ENCODE assay signal across 8 cellular contexts in the genomic region with DNA sequence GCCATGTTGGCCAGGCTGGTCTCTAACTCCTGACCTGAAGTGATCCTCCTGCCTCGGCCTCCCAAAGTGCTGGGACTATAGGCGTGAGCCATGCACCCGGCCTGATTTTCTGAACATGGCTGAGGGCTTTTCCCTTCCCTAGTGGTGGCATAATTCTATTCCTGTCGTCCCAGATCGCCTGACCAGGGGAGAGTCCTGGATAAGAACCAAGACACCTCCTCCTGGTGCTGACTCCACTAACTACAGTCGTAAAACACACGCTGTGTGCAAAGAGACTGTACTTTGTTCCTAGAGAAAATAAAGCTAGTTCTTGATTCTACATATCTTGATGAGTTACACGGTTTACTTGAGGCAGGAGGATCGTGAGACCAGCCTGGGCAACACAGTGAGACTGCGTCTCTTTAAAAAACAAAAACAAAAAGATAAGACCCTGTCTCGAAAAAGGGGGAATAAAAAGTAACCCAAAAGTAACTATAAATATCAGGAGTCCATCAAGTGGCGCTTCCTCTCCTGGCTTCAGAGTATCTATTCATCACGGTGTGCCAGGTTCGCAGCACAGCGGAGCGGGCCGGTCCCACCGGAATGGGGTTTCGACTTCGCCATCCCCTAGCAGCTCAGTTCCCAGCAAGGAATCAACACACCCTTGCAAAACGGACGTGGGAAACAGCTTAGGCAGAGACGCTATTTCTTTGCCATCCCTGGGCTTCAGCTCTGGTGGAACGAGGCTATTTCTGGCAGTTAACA. TPM values are rescaled to one million over a fixed set of nuclear protein-coding genes. Genes with fewer than 3 reads are reported as not detected.
A peak's percentile ranks its signal among the peaks of the same experiment; 100 is the strongest.
DNase-seq lines count a peak whose midpoint lies in the region; ATAC-seq and TF ChIP-seq lines count a peak whose summit lies in the region.

No MANE protein-coding gene starts in this region.

- H3K4me1 ChIP-seq in neuronal stem cell (ENCODE audit: control insufficient read depth in 2 of 2, insufficient read depth in 1 of 2, low read depth in 1 of 2, low read length in 2 of 2) = peaks cover 10 to 15% of the 10 kb centered on the region in 2 donors

- peaks cover 26% of the 10 kb centered on the region for H3K79me1 ChIP-seq in neuronal stem cell (ENCODE audit: low read depth, low read length)

- H3K14ac ChIP-seq in neuronal stem cell (ENCODE audit: low read length) = no peak overlapping the region

- peak overlapping the region; percentile 95 for H2BK5ac ChIP-seq in neuronal stem cell (ENCODE audit: low read length)

- H2BK12ac ChIP-seq in neuronal stem cell (ENCODE audit: low read length) = no peak overlapping the region

- H4K91ac ChIP-seq in neuronal stem cell (ENCODE audit: low read depth, low read length, poor library complexity) = no peak overlapping the region

- peak overlapping the region; percentile 99 for H3K23ac ChIP-seq in neuronal stem cell (ENCODE audit: low read depth, low read length, poor library complexity)

- H3K27ac ChIP-seq in neuronal stem cell (replicated peaks; ENCODE audit: low read length) = no peak overlapping the region

- H3K4ac ChIP-seq in neuronal stem cell (ENCODE audit: low read length) = no peak overlapping the region

- H3K4me2 ChIP-seq in neuronal stem cell (ENCODE audit: insufficient read depth, low read length, poor library complexity, severe bottlenecking) = peak overlapping the region; percentile 80

- H4K8ac ChIP-seq in neuronal stem cell (ENCODE audit: low read depth, low read length) = no peak overlapping the region

- H2BK15ac ChIP-seq in neuronal stem cell (ENCODE audit: low read length) = no peak overlapping the region

- H3K27me3 ChIP-seq in neuronal stem cell (ENCODE audit: control insufficient read depth in 3 of 3, insufficient read depth in 3 of 3, low read depth in 1 of 3, low read length in 3 of 3) = no peaks in the 10 kb centered on the region

- H3K36me3 ChIP-seq in neuronal stem cell (replicated peaks in 1 of 2; ENCODE audit: control insufficient read depth in 2 of 2, insufficient read depth in 2 of 2, low read length in 2 of 2) = peaks cover 30 to 61% of the 10 kb centered on the region in 2 donors

- peaks cover 0 to 13% of the 10 kb centered on the region in 2 donors for H3K9me3 ChIP-seq in neuronal stem cell (replicated peaks in 1 of 2; ENCODE audit: control insufficient read depth in 2 of 2, insufficient read depth in 1 of 2, low read depth in 1 of 2, low read length in 2 of 2)

- H3K4me3 ChIP-seq in neuronal stem cell (ENCODE audit: low read length in 2 of 2) = peak overlapping the region; percentile 61 to 98

- no peak overlapping the region for H2BK120ac ChIP-seq in neuronal stem cell (ENCODE audit: low read depth, low read length)

- peak overlapping the region; percentile 89 for H3K9ac ChIP-seq in neuronal stem cell (ENCODE audit: low read depth, low read length, poor library complexity)

- DNase-seq in AML-193 (lab: John Stamatoyannopoulos, UW) (peak; percentile 27 to 49), H4 (ENCODE audit: low spot score) (peak; percentile 73), neuronal stem cell (ENCODE audit: low spot score) (no peak), cerebellar cortex (ENCODE audit: low spot score) (no peak)
- DNase-seq in activated CD4-positive, alpha-beta T cell treated with anti-CD3 and anti-CD28 coated beads for 4 hours = no peak

- peak overlapping the region; percentile 0 for H2AK5ac ChIP-seq in neuronal stem cell (ENCODE audit: low read depth, low read length)

- no CpG with 5 or more reads among the region's 24 CpGs for WGBS in neuronal stem cell (ENCODE audit: extremely low coverage in 2 of 2, insufficient read length in 2 of 2, insufficient replicate concordance in 1 of 2), 2 donors

- H2AFZ ChIP-seq in neuronal stem cell (ENCODE audit: low read length) = peak overlapping the region; percentile 93

- ATAC-seq in SK-N-SH treated with all-trans-retinoic acid at 6 μM for 48 hours = peak; percentile 52
- ATAC-seq in esophagus mucosa = peak; percentile 24
- ATAC-seq in GM18907 (IDR thresholded peaks at IDR 0.05; ENCODE audit: unreplicated experiment) = no peak

- no peak overlapping the region for H3K18ac ChIP-seq in neuronal stem cell (ENCODE audit: low read length)

TF ChIP-seq in SK-N-SH treated with all-trans-retinoic acid at 6 μM for 48 hours, 23 proteins besides CTCF, POLR2A, EP300 and RAD21:
- no peak for TF ChIP-seq ZNF565 (CRISPR knock-in tag; conservative IDR thresholded peaks at IDR 0.05; ENCODE audit: low read depth)
- no peak for TF ChIP-seq OSR1 (CRISPR knock-in tag; IDR thresholded peaks at IDR 0.05)
- TF ChIP-seq, protein P1, sequence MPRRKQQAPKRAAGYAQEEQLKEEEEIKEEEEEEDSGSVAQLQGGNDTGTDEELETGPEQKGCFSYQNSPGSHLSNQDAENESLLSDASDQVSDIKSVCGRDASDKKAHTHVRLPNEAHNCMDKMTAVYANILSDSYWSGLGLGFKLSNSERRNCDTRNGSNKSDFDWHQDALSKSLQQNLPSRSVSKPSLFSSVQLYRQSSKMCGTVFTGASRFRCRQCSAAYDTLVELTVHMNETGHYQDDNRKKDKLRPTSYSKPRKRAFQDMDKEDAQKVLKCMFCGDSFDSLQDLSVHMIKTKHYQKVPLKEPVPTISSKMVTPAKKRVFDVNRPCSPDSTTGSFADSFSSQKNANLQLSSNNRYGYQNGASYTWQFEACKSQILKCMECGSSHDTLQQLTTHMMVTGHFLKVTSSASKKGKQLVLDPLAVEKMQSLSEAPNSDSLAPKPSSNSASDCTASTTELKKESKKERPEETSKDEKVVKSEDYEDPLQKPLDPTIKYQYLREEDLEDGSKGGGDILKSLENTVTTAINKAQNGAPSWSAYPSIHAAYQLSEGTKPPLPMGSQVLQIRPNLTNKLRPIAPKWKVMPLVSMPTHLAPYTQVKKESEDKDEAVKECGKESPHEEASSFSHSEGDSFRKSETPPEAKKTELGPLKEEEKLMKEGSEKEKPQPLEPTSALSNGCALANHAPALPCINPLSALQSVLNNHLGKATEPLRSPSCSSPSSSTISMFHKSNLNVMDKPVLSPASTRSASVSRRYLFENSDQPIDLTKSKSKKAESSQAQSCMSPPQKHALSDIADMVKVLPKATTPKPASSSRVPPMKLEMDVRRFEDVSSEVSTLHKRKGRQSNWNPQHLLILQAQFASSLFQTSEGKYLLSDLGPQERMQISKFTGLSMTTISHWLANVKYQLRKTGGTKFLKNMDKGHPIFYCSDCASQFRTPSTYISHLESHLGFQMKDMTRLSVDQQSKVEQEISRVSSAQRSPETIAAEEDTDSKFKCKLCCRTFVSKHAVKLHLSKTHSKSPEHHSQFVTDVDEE (CRISPR knock-in tag; IDR thresholded peaks at IDR 0.05) = no peak
- TF ChIP-seq SNAI2 (CRISPR knock-in tag; IDR thresholded peaks at IDR 0.05) = no peak
- TF ChIP-seq PPARA (CRISPR knock-in tag; IDR thresholded peaks at IDR 0.05; ENCODE audit: borderline replicate concordance) = no peak
- no peak for TF ChIP-seq RARB (CRISPR knock-in tag; IDR thresholded peaks at IDR 0.05)
- TF ChIP-seq TOX (CRISPR knock-in tag; IDR thresholded peaks at IDR 0.05; ENCODE audit: borderline replicate concordance) = no peak
- no peak for TF ChIP-seq CSRNP3 (CRISPR knock-in tag; IDR thresholded peaks at IDR 0.05)
- no peak for TF ChIP-seq ZFP3 (CRISPR knock-in tag; IDR thresholded peaks at IDR 0.05)
- TF ChIP-seq CSDC2 (CRISPR knock-in tag; IDR thresholded peaks at IDR 0.05) = no peak
- no peak for TF ChIP-seq TCF4 (CRISPR knock-in tag; IDR thresholded peaks at IDR 0.05; ENCODE audit: borderline replicate concordance)

RNA-seq across cellular contexts. Expression of gene SDF4, which starts 1.0 kb away (rescaled TPM):
- total RNA-seq in H4 (2014; rRNA removed; shearing (Covaris generic)) = 101 and 116 TPM in 2 replicates
- total RNA-seq in esophagus mucosa = 69.9 TPM
- polyA plus RNA-seq in neuronal stem cell (2013, experiment 1 of 2) = 62.8 TPM
- 64.4 TPM for polyA plus RNA-seq in neuronal stem cell (2013, experiment 2 of 2)

RNA-seq across cellular contexts. Expression of gene B3GALT6, which starts 1.2 kb away (rescaled TPM):
- total RNA-seq in H4 (2014; rRNA removed; shearing (Covaris generic)) = 20.5 and 29.6 TPM in 2 replicates
- 8.4 TPM for total RNA-seq in esophagus mucosa
- polyA plus RNA-seq in neuronal stem cell (2013, experiment 1 of 2) = 24.2 TPM
- 23.9 TPM for polyA plus RNA-seq in neuronal stem cell (2013, experiment 2 of 2)

RNA-seq across cellular contexts. Expression of gene C1QTNF12, which starts 15.7 kb away (rescaled TPM):
- 0.21 TPM in 1 of 2 replicates, not detected in the other for total RNA-seq in H4 (2014; rRNA removed; shearing (Covaris generic))
- 3.9 TPM for total RNA-seq in esophagus mucosa
- 4.0 TPM for polyA plus RNA-seq in neuronal stem cell (2013, experiment 1 of 2)
- 4.6 TPM for polyA plus RNA-seq in neuronal stem cell (2013, experiment 2 of 2)

RNA-seq across cellular contexts. Expression of gene TNFRSF4, which starts 16.9 kb away (rescaled TPM):
- total RNA-seq in H4 (2014; rRNA removed; shearing (Covaris generic)) = not detected in 2 replicates
- total RNA-seq in esophagus mucosa = 0.36 TPM
- 0.06 TPM for polyA plus RNA-seq in neuronal stem cell (2013, experiment 1 of 2)
- polyA plus RNA-seq in neuronal stem cell (2013, experiment 2 of 2) = 0.08 TPM

RNA-seq across cellular contexts. Expression of gene TNFRSF18, which starts 24.4 kb away (rescaled TPM):
- not detected in 2 replicates for total RNA-seq in H4 (2014; rRNA removed; shearing (Covaris generic))
- 16.3 TPM for total RNA-seq in esophagus mucosa
- polyA plus RNA-seq in neuronal stem cell (2013, experiment 1 of 2) = 0.21 TPM
- 0.36 TPM for polyA plus RNA-seq in neuronal stem cell (2013, experiment 2 of 2)

Comparison
In these comparisons a context has a peak if more than half of its experiments do, and no peak if none do; other contexts are left out.
1. DNase-seq: peak in AML-193 (2 of 2) and H4 (single experiment); none in neuronal stem cell (single experiment), cerebellar cortex (single experiment) and activated CD4-positive, alpha-beta T cell treated with anti-CD3 and anti-CD28 coated beads for 4 hours (0 of 2).